ENCODE assay signal across 18 cellular contexts in the genomic region with DNA sequence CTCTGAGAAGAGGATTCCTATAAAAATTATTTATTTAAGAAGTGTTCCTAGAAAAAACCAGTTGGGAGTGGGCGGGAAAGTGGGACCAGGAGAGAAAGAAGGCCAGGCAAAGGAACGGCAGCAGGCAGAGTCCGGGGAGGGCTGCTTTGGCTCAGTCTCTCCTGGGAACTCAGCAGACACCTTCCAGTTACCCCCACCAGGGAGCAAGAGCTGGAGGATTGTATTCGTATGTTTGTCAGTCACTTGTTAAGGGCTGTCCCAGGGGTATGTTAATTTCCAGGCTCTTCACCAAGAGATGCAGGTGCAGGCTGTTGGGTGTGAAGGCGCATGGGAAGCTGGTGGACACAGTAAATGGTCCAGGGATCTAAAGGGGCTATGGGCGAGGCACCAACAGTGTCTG. TPM values are rescaled to one million over a fixed set of nuclear protein-coding genes. Genes with fewer than 3 reads are reported as not detected.
DNase-seq lines count a peak whose midpoint lies in the region; ATAC-seq, FAIRE-seq and TF ChIP-seq lines count a peak whose summit lies in the region.
"Had no signal": no experiment of that assay in that cellular context is flagged by ENCODE, and none has a peak within 500 bp of the region (broad histone marks: within the 10 kb centered on the region; RNA-seq: fewer than 3 reads in every experiment).

No MANE protein-coding gene starts in this region.

- no peak overlapping the region for H3K4me3 ChIP-seq in K562
- H3K4me3 ChIP-seq: HAP-1 had no signal

- no peaks in the 10 kb centered on the region for H3K9me1 ChIP-seq in K562 (ENCODE audit: control insufficient read depth, insufficient read depth, low read length)

- no peak overlapping the region for H3K9ac ChIP-seq in K562 (ENCODE audit: insufficient read depth in 1 of 2, low read depth in 2 of 2, low read length in 2 of 2)

- CTCF ChIA-PET in K562 (lab: Yijun Ruan, JAX; ENCODE audit: low intra/inter-chr PET ratio), result no interaction called here

- no peaks in the 10 kb centered on the region for H3K79me2 ChIP-seq in K562 (ENCODE audit: control insufficient read depth, insufficient read depth, low read length)

- no peak overlapping the region for H3K27ac ChIP-seq in K562 (ENCODE audit: extremely low read depth, low read depth, low read length)

- H3K36me3 ChIP-seq in K562 (ENCODE audit: control insufficient read depth, insufficient read depth, low read length), result no peaks in the 10 kb centered on the region
- H3K36me3 ChIP-seq: HAP-1 had no signal

- intact Hi-C loops in K562 (cut with micrococcal nuclease), result no loop called here

- H2AFZ ChIP-seq in K562 (ENCODE audit: low read depth, low read length), result peak overlapping the region; percentile 68

- no peak; the same call in 2 of the 3 replicates for ATAC-seq in K562

- no peak for TF ChIP-seq EP300 in K562 (IDR thresholded peaks at IDR 0.05; ENCODE audit: low read length)

- H3K9me3 ChIP-seq in K562 (replicated peaks; ENCODE audit: control insufficient read depth, insufficient read depth, low read depth, low read length), result peaks cover 4% of the 10 kb centered on the region
- H3K9me3 ChIP-seq: HAP-1 had no signal

- 86% methylated on average over 6 of the region's 6 CpGs for WGBS in K562 (ENCODE audit: insufficient coverage, low coverage, missing lambda C conversion rate)

- TF ChIP-seq RAD21 in K562 (CRISPR knock-in tag; conservative IDR thresholded peaks at IDR 0.05 in 1 of 2, IDR thresholded peaks at IDR 0.05 in 1 of 2), result no peak

- no peak overlapping the region for H3K4me2 ChIP-seq in K562 (ENCODE audit: insufficient read depth, low read length)

- H3K4me1 ChIP-seq in K562 (replicated peaks in 1 of 2; ENCODE audit: control insufficient read depth in 2 of 2, insufficient read depth in 2 of 2, low read length in 2 of 2), result peaks cover 13 to 23% of the 10 kb centered on the region in 2 experiments
- H3K4me1 ChIP-seq: HAP-1 had no signal

- no peak for FAIRE-seq in K562 (lab: Jason Lieb, UNC)
- FAIRE-seq: GM19239 had no signal

- in situ Hi-C loops in K562 (cut with MboI), result no loop called here

- POLR2A ChIA-PET in K562 (lab: Yijun Ruan, JAX), result interaction anchor here (0.7 to 1.4 kb wide), 4 partner anchors 13 to 53 kb away, joined by 3 to 6 read pairs (median 4); a partner anchor contains a TSS

- TF ChIP-seq CTCF in K562 (IDR thresholded peaks at IDR 0.05 in 2 of 3, conservative IDR thresholded peaks at IDR 0.05 in 1 of 3; ENCODE audit: insufficient read depth in 2 of 3, low read depth in 1 of 3, low read length in 3 of 3) (no peak), GM10266 (IDR thresholded peaks at IDR 0.05; ENCODE audit: control insufficient read depth, insufficient read depth, low read depth, missing control alignments) (no peak)

- H3K27me3 ChIP-seq in K562 (ENCODE audit: control insufficient read depth in 2 of 2, insufficient read depth in 2 of 2, low read length in 2 of 2), result no peaks in the 10 kb centered on the region

- no peak for TF ChIP-seq POLR2A in K562 (conservative IDR thresholded peaks at IDR 0.05)

- no TSS peak for BruUV-seq in K562 (replicated peaks; lab: Mats Ljungman, UMichigan)

- H4K20me1 ChIP-seq in K562 (replicated peaks; ENCODE audit: control insufficient read depth, insufficient read depth, low read length), result no peaks in the 10 kb centered on the region

- DNase-seq in NCI-H2171 treated with DMSO at 0.1 percent for 48 hours (lab: John Stamatoyannopoulos, UW), result peak; percentile 12
- DNase-seq in NCI-H2171 (lab: John Stamatoyannopoulos, UW), result no peak
- peak; percentile 82 for DNase-seq in NCI-H1436 (lab: John Stamatoyannopoulos, UW)
- no peak for DNase-seq in K562 (ENCODE audit: extremely low read depth in 1 of 4, low spot score in 3 of 4)
- DNase-seq in GM10266 (ENCODE audit: extremely low spot score), result no peak
- no peak for DNase-seq in NCI-H1105 (lab: John Stamatoyannopoulos, UW)
- DNase-seq in stimulated activated CD4-positive, alpha-beta T cell treated with anti-CD3 and anti-CD28 coated beads, Interleukin-15, amount 100 ng/mL, for 24 hours, result no peak
- DNase-seq: AML-193, EL, GF-D8, KG1, NCI-H1092, NCI-H2029 treated with DMSO at 0.1 percent for 48 hours, NCI-H524 treated with DMSO at 0.1 percent for 48 hours, NCI-H82, Right ventricle myocardium superior had no signal

TF ChIP-seq in K562, 482 proteins besides CTCF, POLR2A, EP300 and RAD21:
- no peak for TF ChIP-seq ZNF212 (CRISPR knock-in tag; IDR thresholded peaks at IDR 0.05)
- TF ChIP-seq SIN3B (IDR thresholded peaks at IDR 0.05; ENCODE audit: low read depth), result no peak
- no peak for TF ChIP-seq ZNF668 (CRISPR knock-in tag; IDR thresholded peaks at IDR 0.05)
- TF ChIP-seq KDM5B (IDR thresholded peaks at IDR 0.05; ENCODE audit: insufficient replicate concordance, low read depth, low read length), result no peak
- no peak for TF ChIP-seq ESRRB (CRISPR knock-in tag; IDR thresholded peaks at IDR 0.05; ENCODE audit: borderline replicate concordance)
- no peak for TF ChIP-seq ZNF134 (CRISPR knock-in tag; conservative IDR thresholded peaks at IDR 0.05)
- no peak for TF ChIP-seq MAFF (IDR thresholded peaks at IDR 0.05; ENCODE audit: low read length)
- no peak for TF ChIP-seq DIDO1 (tag; IDR thresholded peaks at IDR 0.05; ENCODE audit: low read depth)
- no peak for TF ChIP-seq ZEB2 (IDR thresholded peaks at IDR 0.05)
- TF ChIP-seq ZBTB1 (CRISPR knock-in tag; IDR thresholded peaks at IDR 0.05; ENCODE audit: borderline replicate concordance, low read depth), result no peak
- TF ChIP-seq, protein P1, sequence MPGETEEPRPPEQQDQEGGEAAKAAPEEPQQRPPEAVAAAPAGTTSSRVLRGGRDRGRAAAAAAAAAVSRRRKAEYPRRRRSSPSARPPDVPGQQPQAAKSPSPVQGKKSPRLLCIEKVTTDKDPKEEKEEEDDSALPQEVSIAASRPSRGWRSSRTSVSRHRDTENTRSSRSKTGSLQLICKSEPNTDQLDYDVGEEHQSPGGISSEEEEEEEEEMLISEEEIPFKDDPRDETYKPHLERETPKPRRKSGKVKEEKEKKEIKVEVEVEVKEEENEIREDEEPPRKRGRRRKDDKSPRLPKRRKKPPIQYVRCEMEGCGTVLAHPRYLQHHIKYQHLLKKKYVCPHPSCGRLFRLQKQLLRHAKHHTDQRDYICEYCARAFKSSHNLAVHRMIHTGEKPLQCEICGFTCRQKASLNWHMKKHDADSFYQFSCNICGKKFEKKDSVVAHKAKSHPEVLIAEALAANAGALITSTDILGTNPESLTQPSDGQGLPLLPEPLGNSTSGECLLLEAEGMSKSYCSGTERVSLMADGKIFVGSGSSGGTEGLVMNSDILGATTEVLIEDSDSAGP (CRISPR knock-in tag; IDR thresholded peaks at IDR 0.05), result no peak
- no peak for TF ChIP-seq MECOM (CRISPR knock-in tag; IDR thresholded peaks at IDR 0.05)
- no peak for TF ChIP-seq ZZZ3 (IDR thresholded peaks at IDR 0.05)
- TF ChIP-seq, protein P2, sequence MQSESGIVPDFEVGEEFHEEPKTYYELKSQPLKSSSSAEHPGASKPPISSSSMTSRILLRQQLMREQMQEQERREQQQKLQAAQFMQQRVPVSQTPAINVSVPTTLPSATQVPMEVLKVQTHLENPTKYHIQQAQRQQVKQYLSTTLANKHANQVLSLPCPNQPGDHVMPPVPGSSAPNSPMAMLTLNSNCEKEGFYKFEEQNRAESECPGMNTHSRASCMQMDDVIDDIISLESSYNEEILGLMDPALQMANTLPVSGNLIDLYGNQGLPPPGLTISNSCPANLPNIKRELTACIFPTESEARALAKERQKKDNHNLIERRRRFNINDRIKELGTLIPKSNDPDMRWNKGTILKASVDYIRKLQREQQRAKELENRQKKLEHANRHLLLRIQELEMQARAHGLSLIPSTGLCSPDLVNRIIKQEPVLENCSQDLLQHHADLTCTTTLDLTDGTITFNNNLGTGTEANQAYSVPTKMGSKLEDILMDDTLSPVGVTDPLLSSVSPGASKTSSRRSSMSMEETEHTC (IDR thresholded peaks at IDR 0.05), result no peak
- TF ChIP-seq DNMT1 (IDR thresholded peaks at IDR 0.05), result no peak
- TF ChIP-seq ZNF707 (CRISPR knock-in tag; conservative IDR thresholded peaks at IDR 0.05), result no peak
TF ChIP-seq in K562: peak in this region for 0.

RNA-seq across cellular contexts. Expression of a gene that starts 53.0 kb away (rescaled TPM):
- total RNA-seq in K562 (2011; cell fraction: chromatin; rRNA removed; ENCODE audit: low replicate concordance), result 59.5 and 192 TPM in 2 replicates
- 37.7 and 41.8 TPM in 2 replicates for total RNA-seq in K562 (2011; cell fraction: nucleolus; rRNA removed)
- 62.7 and 85.0 TPM in 2 replicates for total RNA-seq in K562 (2011; cell fraction: nucleoplasm; rRNA removed)
- total RNA-seq in K562 (2014; rRNA removed) (12.8 and 13.3 TPM in 2 replicates), K562 (2014; rRNA removed; fragmentation: Illumina TruSeq; extraction: Trizol) (24.2 and 31.3 TPM in 2 replicates), K562 (2015; rRNA removed; fragmentation: Illumina TruSeq; extraction: Trizol) (18.9 and 21.6 TPM in 2 replicates), K562 (2021) (19.8 and 22.5 TPM in 2 replicates)
- polyA plus RNA-seq in K562 (2011; rRNA removed) (15.0 and 16.4 TPM in 2 replicates), K562 (2014; fragmentation: Illumina TruSeq; extraction: Trizol) (10.8 and 11.4 TPM in 2 replicates), K562 (2014; fragmentation: Nextera tagmentation; extraction: Ambion mirVana) (10 to 100 TPM in 1 of 2 experiments, 1 to 10 TPM in 1; 3.9 to 10.9 TPM), K562 (2014; rRNA removed) (8.5 and 9.0 TPM in 2 replicates)
- polyA plus RNA-seq in K562 (2011; cell fraction: cytosol; rRNA removed), result 4.9 and 9.2 TPM in 2 replicates
- polyA plus RNA-seq in K562 (2011; cell fraction: nucleus; rRNA removed), result 81.7 and 82.2 TPM in 2 replicates
- 7.4 and 11.0 TPM in 2 replicates for polyA plus RNA-seq in K562 (2012)
- polyA minus RNA-seq in K562 (2011; rRNA and poly(A)+ RNA removed), result 61.9 and 104 TPM in 2 replicates
- 13.1 and 16.2 TPM in 2 replicates for polyA minus RNA-seq in K562 (2011; cell fraction: cytosol; rRNA and poly(A)+ RNA removed)
- 78.5 and 164 TPM in 2 replicates for polyA minus RNA-seq in K562 (2011; cell fraction: nucleus; rRNA and poly(A)+ RNA removed)

Comparison
In these comparisons a context has a peak if more than half of its experiments do, and no peak if none do; other contexts are left out.
1. DNase-seq: peak in NCI-H2171 treated with DMSO at 0.1 percent for 48 hours (single experiment) and NCI-H1436 (single experiment); none in NCI-H2171 (single experiment), K562 (0 of 4), GM10266 (single experiment), NCI-H1105 (single experiment) and stimulated activated CD4-positive, alpha-beta T cell treated with anti-CD3 and anti-CD28 coated beads, Interleukin-15, amount 100 ng/mL, for 24 hours (single experiment).